ENCODE assay signal across 15 cellular contexts in the genomic region with DNA sequence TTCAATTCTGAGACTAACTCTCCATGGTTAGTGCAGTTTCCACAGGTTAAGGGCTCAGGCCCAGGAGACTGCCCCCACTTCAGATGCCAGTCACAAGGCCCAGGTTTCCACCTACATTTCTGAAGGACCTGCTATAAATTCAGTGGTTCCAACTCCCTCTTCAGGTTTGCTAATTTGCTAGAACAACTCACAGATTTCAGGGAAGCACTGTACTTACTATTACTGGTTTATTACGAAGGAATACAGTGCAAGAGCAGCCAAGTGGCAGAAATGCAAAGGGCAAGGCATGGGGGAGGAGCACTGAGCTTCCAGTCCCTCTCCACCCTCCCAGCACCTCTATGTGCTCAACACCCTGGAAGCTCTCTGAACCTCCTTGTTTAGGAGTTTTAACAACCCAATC. TPM values are rescaled to one million over a fixed set of nuclear protein-coding genes. Genes with fewer than 3 reads are reported as not detected.
DNase-seq lines count a peak whose midpoint lies in the region; ATAC-seq, FAIRE-seq and TF ChIP-seq lines count a peak whose summit lies in the region.
"Had no signal": no experiment of that assay in that cellular context is flagged by ENCODE, and none has a peak within 500 bp of the region (broad histone marks: within the 10 kb centered on the region; RNA-seq: fewer than 3 reads in every experiment).

No MANE protein-coding gene starts in this region.

- peak overlapping the region; percentile 71 for H2AFZ ChIP-seq in PC-9
- H2AFZ ChIP-seq in endothelial cell of umbilical vein (ENCODE audit: low read depth, low read length) = no peak overlapping the region

- no peaks in the 10 kb centered on the region for H3K9me2 ChIP-seq in PC-9 (ENCODE audit: insufficient read depth)

- POLR2A ChIA-PET in PC-9 (lab: Charles Lee; ENCODE audit: unreplicated experiment) = interaction anchor here (0.6 kb wide), 1 partner anchor 17 kb away, joined by 4 read pairs; no protein-coding TSS in a partner anchor
- POLR2A ChIA-PET in endothelial cell of umbilical vein (lab: Charles Lee) = no interaction called here

- no peak overlapping the region for H3K9ac ChIP-seq in endothelial cell of umbilical vein (replicated peaks; ENCODE audit: extremely low read depth, insufficient read depth, low read length)

- peaks cover 11% of the 10 kb centered on the region for H3K36me3 Mint-ChIP-seq in activated CD4-positive, alpha-beta T cell treated with anti-CD3 and anti-CD28 coated beads, Interleukin-2, amount 10 ng/mL, durations not matched to agents 24 days and 14 days (ENCODE audit: low read depth)
- H3K36me3 Mint-ChIP-seq in natural killer cell treated with Interleukin-12 subunit alpha and Interleukin-12 subunit beta and Interleukin-15 and Interleukin-18, amount 100 ng/mL, for 72 hours = peaks cover 6% of the 10 kb centered on the region

- H3K27me3 ChIP-seq in PC-9 (ENCODE audit: insufficient read depth, low read depth) (no peaks in the 10 kb centered on the region), endothelial cell of umbilical vein (ENCODE audit: control insufficient read depth in 2 of 2, insufficient read depth in 2 of 2, low read length in 2 of 2) (peaks cover 7 to 17% of the 10 kb centered on the region in 2 experiments)

- H3K36me3 ChIP-seq in PC-9 (ENCODE audit: low read depth) (no peaks in the 10 kb centered on the region), endothelial cell of umbilical vein (ENCODE audit: control insufficient read depth in 2 of 2, extremely low read depth in 1 of 2, insufficient read depth in 2 of 2, low read length in 2 of 2) (no peaks in the 10 kb centered on the region)

- dilution Hi-C loops in endothelial cell of umbilical vein (cut with MboI; ENCODE audit: extremely low pct_ligation_motif_present, low sequenced_read_pairs) = no loop called here

- H4K20me1 ChIP-seq in PC-9 (ENCODE audit: insufficient read depth) (no peaks in the 10 kb centered on the region), endothelial cell of umbilical vein (replicated peaks; ENCODE audit: control insufficient read depth, extremely low read depth, insufficient read depth, low read length) (no peaks in the 10 kb centered on the region)

- TF ChIP-seq CTCF in PC-9 (conservative IDR thresholded peaks at IDR 0.05) (no peak), endothelial cell of umbilical vein (IDR thresholded peaks at IDR 0.05; ENCODE audit: extremely low read depth in 1 of 2, insufficient read depth in 1 of 2, low read depth in 1 of 2, low read length in 2 of 2) (no peak)

- no peaks in the 10 kb centered on the region for H3K79me2 ChIP-seq in PC-9 (ENCODE audit: low read depth)
- H3K79me2 ChIP-seq in endothelial cell of umbilical vein (ENCODE audit: control insufficient read depth, insufficient read depth, low read length) = no peaks in the 10 kb centered on the region

- peaks cover 28% of the 10 kb centered on the region for H3K9me3 Mint-ChIP-seq in activated CD4-positive, alpha-beta T cell treated with anti-CD3 and anti-CD28 coated beads, Interleukin-2, amount 10 ng/mL, durations not matched to agents 24 days and 14 days
- H3K9me3 Mint-ChIP-seq in natural killer cell treated with Interleukin-12 subunit alpha and Interleukin-12 subunit beta and Interleukin-15 and Interleukin-18, amount 100 ng/mL, for 72 hours = no peaks in the 10 kb centered on the region

- H3K27ac ChIP-seq in PC-9 (peak overlapping the region; percentile 76), endothelial cell of umbilical vein (ENCODE audit: insufficient read depth, low read depth, low read length) (no peak overlapping the region)
- H3K27ac ChIP-seq: A549, epithelial cell of prostate had no signal

- H3K27ac Mint-ChIP-seq in activated CD4-positive, alpha-beta T cell treated with anti-CD3 and anti-CD28 coated beads, Interleukin-2, amount 10 ng/mL, durations not matched to agents 24 days and 14 days = peak overlapping the region; percentile 92
- H3K27ac Mint-ChIP-seq in natural killer cell treated with Interleukin-12 subunit alpha and Interleukin-12 subunit beta and Interleukin-15 and Interleukin-18, amount 100 ng/mL, for 72 hours = peak overlapping the region; percentile 79 to 82

- BruUV-seq in PC-9 (replicated peaks; lab: Mats Ljungman, UMichigan) (no TSS peak), endothelial cell of umbilical vein (replicated peaks; lab: Mats Ljungman, UMichigan) (no TSS peak)

- H3K4me1 ChIP-seq in PC-9 (replicated peaks; ENCODE audit: insufficient read depth) (peaks cover 39% of the 10 kb centered on the region), endothelial cell of umbilical vein (ENCODE audit: control insufficient read depth, extremely low read depth, insufficient read depth, low read length) (peaks cover 20% of the 10 kb centered on the region)
- H3K4me1 ChIP-seq: A549 had no signal

- CTCF ChIA-PET in PC-9 (lab: Charles Lee) = no interaction called here
- CTCF ChIA-PET in endothelial cell of umbilical vein (lab: Charles Lee) = no interaction called here

- FAIRE-seq in endothelial cell of umbilical vein (lab: Jason Lieb, UNC) = no peak
- no peak for FAIRE-seq in frontal cortex (lab: Jason Lieb, UNC)
- FAIRE-seq: A549 had no signal

- peaks cover 12% of the 10 kb centered on the region for H3K27me3 Mint-ChIP-seq in activated CD4-positive, alpha-beta T cell treated with anti-CD3 and anti-CD28 coated beads, Interleukin-2, amount 10 ng/mL, durations not matched to agents 24 days and 14 days
- no peaks in the 10 kb centered on the region for H3K27me3 Mint-ChIP-seq in natural killer cell treated with Interleukin-12 subunit alpha and Interleukin-12 subunit beta and Interleukin-15 and Interleukin-18, amount 100 ng/mL, for 72 hours

- intact Hi-C loops in activated CD4-positive, alpha-beta T cell treated with anti-CD3 and anti-CD28 coated beads, Interleukin-2, amount 10 ng/mL, durations not matched to agents 24 days and 14 days (cut with micrococcal nuclease) = no loop called here
- intact Hi-C loops in PC-9 (cut with micrococcal nuclease; ENCODE audit: unreplicated experiment) = loop anchor here (1.0 to 5.0 kb wide), 2 partner anchors 147 to 586 kb away; no protein-coding TSS in a partner anchor
- intact Hi-C loops in endothelial cell of umbilical vein (cut with micrococcal nuclease) = no loop called here

- ATAC-seq in natural killer cell treated with Interleukin-12 subunit alpha and Interleukin-12 subunit beta and Interleukin-15 and Interleukin-18, amount 100 ng/mL, for 72 hours = no peak
- ATAC-seq in GM19035 (IDR thresholded peaks at IDR 0.05; ENCODE audit: unreplicated experiment) = no peak
- ATAC-seq: A549 had no signal

- H3K4me1 Mint-ChIP-seq in activated CD4-positive, alpha-beta T cell treated with anti-CD3 and anti-CD28 coated beads, Interleukin-2, amount 10 ng/mL, durations not matched to agents 24 days and 14 days = peaks cover 40% of the 10 kb centered on the region
- peaks cover 27 to 34% of the 10 kb centered on the region in 2 donors for H3K4me1 Mint-ChIP-seq in natural killer cell treated with Interleukin-12 subunit alpha and Interleukin-12 subunit beta and Interleukin-15 and Interleukin-18, amount 100 ng/mL, for 72 hours (ENCODE audit: low read depth in 2 of 2)

- no peak for DNase-seq in activated CD4-positive, alpha-beta T cell treated with anti-CD3 and anti-CD28 coated beads, Interleukin-2, amount 10 ng/mL, durations not matched to agents 24 days and 14 days
- no peak for DNase-seq in activated CD4-positive, alpha-beta T cell treated with anti-CD3 and anti-CD28 coated beads, Interleukin-2, amount 50 U/mL, for 48 hours
- DNase-seq in PC-9 (peak; percentile 24 to 53), endothelial cell of umbilical vein (ENCODE audit: low read depth, low spot score) (no peak), frontal cortex (ENCODE audit: low spot score in 2 of 2) (no peak), ecto neural progenitor cell (ENCODE audit: low spot score) (no peak)
- no peak for DNase-seq in natural killer cell treated with Interleukin-12 subunit alpha and Interleukin-12 subunit beta and Interleukin-15 and Interleukin-18, amount 100 ng/mL, for 72 hours (ENCODE audit: low spot score)
- DNase-seq: activated CD4-positive, alpha-beta T cell treated with anti-CD3 and anti-CD28 coated beads for 48 hours; Calu3; hippocampal formation; NCI-H510A; occipital lobe had no signal

- peak overlapping the region; percentile 81 for H3K4me3 Mint-ChIP-seq in activated CD4-positive, alpha-beta T cell treated with anti-CD3 and anti-CD28 coated beads, Interleukin-2, amount 10 ng/mL, durations not matched to agents 24 days and 14 days
- peak overlapping the region; percentile 4 for H3K4me3 Mint-ChIP-seq in natural killer cell treated with Interleukin-12 subunit alpha and Interleukin-12 subunit beta and Interleukin-15 and Interleukin-18, amount 100 ng/mL, for 72 hours

- TF ChIP-seq POLR2A in endothelial cell of umbilical vein (IDR thresholded peaks at IDR 0.05; ENCODE audit: low read depth, low read length) = no peak

- H3K9me1 ChIP-seq in endothelial cell of umbilical vein (replicated peaks; ENCODE audit: control insufficient read depth, extremely low read depth, insufficient read depth, low read length) = no peaks in the 10 kb centered on the region

- H3F3A ChIP-seq in PC-9 (ENCODE audit: insufficient read depth, low read depth) = peaks cover 27% of the 10 kb centered on the region; the same call in 1 of the 2 replicates

- H3K4me2 ChIP-seq in PC-9 (peak overlapping the region; percentile 64), endothelial cell of umbilical vein (ENCODE audit: insufficient read depth, low read length) (peak overlapping the region; percentile 65)
- H3K4me2 ChIP-seq: A549 had no signal

- H3K9me3 ChIP-seq in PC-9 (ENCODE audit: insufficient read depth, low read depth) (no peaks in the 10 kb centered on the region), endothelial cell of umbilical vein (replicated peaks; ENCODE audit: control insufficient read depth, insufficient read depth, low read length) (no peaks in the 10 kb centered on the region)
- H3K9me3 ChIP-seq: A549 had no signal

- H3K4me3 ChIP-seq in PC-9 (peak overlapping the region; percentile 21; the same call in 1 of the 2 replicates), endothelial cell of umbilical vein (replicated peaks in 1 of 3; ENCODE audit: insufficient read depth in 1 of 3, low read depth in 1 of 3, low read length in 3 of 3) (no peak overlapping the region)
- H3K4me3 ChIP-seq: A549 had no signal

RNA-seq across cellular contexts. Expression of gene SPON1, which starts 39.3 kb away (rescaled TPM):
- total RNA-seq in activated CD4-positive, alpha-beta T cell treated with anti-CD3 and anti-CD28 coated beads, Interleukin-2, amount 10 ng/mL, durations not matched to agents 24 days and 14 days = 0.14 and 0.42 TPM in 2 replicates
- 0.48 and 0.70 TPM in 2 replicates for total RNA-seq in PC-9 (2021)
- total RNA-seq in endothelial cell of umbilical vein = 0.31 TPM in 1 of 2 replicates, not detected in the other
- not detected in 2 replicates for polyA plus RNA-seq in endothelial cell of umbilical vein
- polyA plus RNA-seq in endothelial cell of umbilical vein (2011; cell fraction: cytosol; rRNA removed) = not detected in 2 replicates
- polyA plus RNA-seq in endothelial cell of umbilical vein (2011; cell fraction: nucleus; rRNA removed) = not detected in 2 replicates
- polyA plus RNA-seq in endothelial cell of umbilical vein (2012) = 1.0 and 1.7 TPM in 2 replicates
- polyA minus RNA-seq in endothelial cell of umbilical vein = not detected in 2 replicates
- not detected for polyA minus RNA-seq in endothelial cell of umbilical vein (2011; cell fraction: cytosol; rRNA and poly(A)+ RNA removed)
- polyA minus RNA-seq in endothelial cell of umbilical vein (2011; cell fraction: nucleus; rRNA and poly(A)+ RNA removed) = not detected in 2 replicates
- under 1 TPM in 1 of 2 donors, not detected in 1; 0.10 TPM for total RNA-seq in natural killer cell treated with Interleukin-12 subunit alpha and Interleukin-12 subunit beta and Interleukin-15 and Interleukin-18, amount 100 ng/mL, for 72 hours
- total RNA-seq in frontal cortex = 33.4 TPM
- total RNA-seq: Calu3 had no signal
- polyA plus RNA-seq: A549 had no signal

Comparison
In these comparisons a context has a peak if more than half of its experiments do, and no peak if none do; other contexts are left out.
1. DNase-seq: peak in PC-9 (2 of 2); none in activated CD4-positive, alpha-beta T cell treated with anti-CD3 and anti-CD28 coated beads, Interleukin-2, amount 10 ng/mL, durations not matched to agents 24 days and 14 days (single experiment), activated CD4-positive, alpha-beta T cell treated with anti-CD3 and anti-CD28 coated beads, Interleukin-2, amount 50 U/mL, for 48 hours (0 of 2), endothelial cell of umbilical vein (single experiment), natural killer cell treated with Interleukin-12 subunit alpha and Interleukin-12 subunit beta and Interleukin-15 and Interleukin-18, amount 100 ng/mL, for 72 hours (single experiment), frontal cortex (0 of 2) and ecto neural progenitor cell (single experiment).
2. RNA of gene SPON1, which starts 39.3 kb away (total RNA-seq): 33.4 TPM in frontal cortex (single experiment); 0.48 to 0.70 TPM in PC-9, 0.14 to 0.42 TPM in activated CD4-positive, alpha-beta T cell treated with anti-CD3 and anti-CD28 coated beads, Interleukin-2, amount 10 ng/mL, durations not matched to agents 24 days and 14 days, 0.31 TPM in endothelial cell of umbilical vein and 0.10 TPM in natural killer cell treated with Interleukin-12 subunit alpha and Interleukin-12 subunit beta and Interleukin-15 and Interleukin-18, amount 100 ng/mL, for 72 hours; every median in the first group is over 10 times any median in the second.